In the genomic region with DNA sequence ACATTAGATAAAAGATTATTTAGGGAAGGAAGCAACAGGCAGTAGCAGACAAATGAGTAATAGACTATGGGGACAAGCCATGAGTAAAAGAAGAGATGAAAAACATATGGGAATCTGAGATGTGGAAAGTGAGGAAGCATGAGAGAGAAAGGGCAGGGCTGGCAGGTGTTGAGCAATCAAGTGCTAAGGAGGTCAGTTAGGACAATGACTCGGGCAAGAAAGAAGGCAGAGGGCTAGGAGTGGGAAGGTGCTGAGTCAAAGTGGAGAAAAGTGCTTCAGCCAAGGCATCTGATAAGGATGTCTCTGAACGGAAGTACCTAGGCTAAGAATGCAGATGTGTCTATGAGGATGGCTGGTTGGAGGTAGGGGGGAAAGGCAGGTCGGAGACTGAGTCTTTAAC, we compare ENCODE assay signal across 18 cellular contexts.
DNase-seq lines count a peak whose midpoint lies in the region; ATAC-seq and TF ChIP-seq lines count a peak whose summit lies in the region.
"Had no signal": no experiment of that assay in that cellular context is flagged by ENCODE, and none has a peak within 500 bp of the region (broad histone marks: within the 10 kb centered on the region; RNA-seq: fewer than 3 reads in every experiment).

No MANE protein-coding gene starts in this region.

- TF ChIP-seq POLR2A in prostate gland (IDR thresholded peaks at IDR 0.05), result no peak

- no peak for ATAC-seq in GM19397 (IDR thresholded peaks at IDR 0.05; ENCODE audit: unreplicated experiment)
- ATAC-seq in GM18870 (IDR thresholded peaks at IDR 0.05; ENCODE audit: unreplicated experiment), result no peak

- H3K9me3 ChIP-seq in prostate gland, result no peaks in the 10 kb centered on the region
- H3K9me3 ChIP-seq: ascending aorta, Caco-2, colonic mucosa, SJSA1, uterus had no signal

- 72% methylated on average over 3 of the region's 3 CpGs for WGBS in prostate gland

- H3K4me1 ChIP-seq in prostate gland (replicated peaks), result no peaks in the 10 kb centered on the region
- H3K4me1 ChIP-seq: ascending aorta, Caco-2, colonic mucosa, SJSA1, uterus had no signal

- no peak overlapping the region for H3K27ac ChIP-seq in prostate gland
- H3K27ac ChIP-seq: ascending aorta, colonic mucosa, SJSA1, uterus had no signal

- no peaks in the 10 kb centered on the region for H3K27me3 ChIP-seq in prostate gland (replicated peaks; ENCODE audit: insufficient read depth)
- H3K27me3 ChIP-seq: ascending aorta, colonic mucosa, SJSA1, uterus had no signal

- H3K4me3 ChIP-seq in fibroblast of pulmonary artery (replicated peaks; ENCODE audit: low read depth, low read length), result no peak overlapping the region
- H3K4me3 ChIP-seq in prostate gland, result no peak overlapping the region
- H3K4me3 ChIP-seq: ascending aorta, colonic mucosa, SJSA1, uterus had no signal

- TF ChIP-seq CTCF in fibroblast of pulmonary artery (IDR thresholded peaks at IDR 0.05; ENCODE audit: low read length, missing control alignments) (no peak), prostate gland (IDR thresholded peaks at IDR 0.05) (no peak)

- intact Hi-C loops in prostate gland (cut with DNase I), result no loop called here

- DNase-seq in A172 (ENCODE audit: low spot score), result peak; percentile 23
- DNase-seq in GM04503 (ENCODE audit: low read depth), result peak; percentile 65
- peak; percentile 67 for DNase-seq in RPMI7951 (ENCODE audit: low read depth)
- peak; percentile 73 for DNase-seq in fibroblast of pulmonary artery (ENCODE audit: low read depth)
- DNase-seq in activated naive CD4-positive, alpha-beta T cell (lab: John Stamatoyannopoulos, UW), result no peak
- no peak for DNase-seq in prostate gland (ENCODE audit: low spot score)
- DNase-seq: activated CD4-positive, alpha-beta T cell treated with anti-CD3 and anti-CD28 coated beads for 4 hours; activated CD8-positive, alpha-beta memory T cell treated with anti-CD3 and anti-CD28 coated beads, Interleukin-2, amount 50 U/mL, for 4 hours; Caco-2; colonic mucosa; NCI-H1105; NCI-H69; stimulated activated CD4-positive, alpha-beta T cell treated with anti-CD3 and anti-CD28 coated beads, Interleukin-15, amount 100 ng/mL, for 24 hours; uterus had no signal

- no peaks in the 10 kb centered on the region for H3K36me3 ChIP-seq in prostate gland
- H3K36me3 ChIP-seq: ascending aorta, colonic mucosa, SJSA1, uterus had no signal

Comparison
In these comparisons a context has a peak if more than half of its experiments do, and no peak if none do; other contexts are left out.
1. DNase-seq: peak in A172 (single experiment), GM04503 (single experiment), RPMI7951 (single experiment) and fibroblast of pulmonary artery (single experiment); none in activated naive CD4-positive, alpha-beta T cell (0 of 4) and prostate gland (single experiment).